22 cellular contexts compared by ENCODE assay signal in genomic region chr11:118087933-118088332, GRCh38. TPM values are rescaled to one million over a fixed set of nuclear protein-coding genes. Genes with fewer than 3 reads are reported as not detected.
"Had no signal": no experiment of that assay in that cellular context is flagged by ENCODE, and none has a peak within 500 bp of the region (broad histone marks: within the 10 kb centered on the region; RNA-seq: fewer than 3 reads in every experiment).

No MANE protein-coding gene starts in this region.

- H3K27me3 ChIP-seq: brain microvascular endothelial cell had no signal

- DNase-seq: activated CD4-positive, alpha-beta memory T cell treated with anti-CD3 and anti-CD28 coated beads for 36 hours; activated CD4-positive, alpha-beta T cell treated with anti-CD3 and anti-CD28 coated beads, Interleukin-2, amount 10 ng/mL, durations not matched to agents 7 days and 5 days; activated CD4-positive, CD25-positive, alpha-beta regulatory T cell; activated CD8-positive, alpha-beta memory T cell treated with anti-CD3 and anti-CD28 coated beads for 24 hours; activated effector memory CD4-positive, alpha-beta T cell treated with anti-CD3 and anti-CD28 coated beads, Interleukin-2, amount 50 U/mL, for 16 hours; activated naive CD4-positive, alpha-beta T cell treated with Interleukin-2 at 50 U/mL for 16 hours; activated T-cell treated with anti-CD3 and anti-CD28 coated beads, Interleukin-2, amount 50 U/mL, for 4 hours; NCI-H1092; NCI-H1417; NCI-H1694; NCI-H2029 treated with DMSO at 0.1 percent for 48 hours; NCI-H345; NCI-H510A; NCI-H526 treated with DMSO at 0.1 percent for 48 hours; NCI-H82; T-helper 2 cell had no signal

- H3K27ac ChIP-seq: brain microvascular endothelial cell, SK-N-MC, VCaP had no signal

- H3K4me3 ChIP-seq: SK-N-MC had no signal

- H3K36me3 ChIP-seq: brain microvascular endothelial cell had no signal

RNA-seq across cellular contexts. Expression of gene SMIM35, which starts 1.2 kb away (rescaled TPM):
- total RNA-seq: activated naive CD4-positive, alpha-beta T cell treated with anti-CD3 and anti-CD28 coated beads, Interleukin-2, amount 50 U/mL, for 72 hours; activated T-cell treated with anti-CD3 and anti-CD28 coated beads, Interleukin-2, amount 50 U/mL, for 4 hours; cardiac septum; RPMI7951 had no signal

RNA-seq across cellular contexts. Expression of gene TMPRSS4, which starts 11.1 kb away (rescaled TPM):
- total RNA-seq: activated CD4-positive, alpha-beta memory T cell treated with anti-CD3 and anti-CD28 coated beads for 36 hours; activated CD4-positive, alpha-beta T cell treated with anti-CD3 and anti-CD28 coated beads, Interleukin-2, amount 10 ng/mL, durations not matched to agents 7 days and 5 days; activated naive CD4-positive, alpha-beta T cell treated with anti-CD3 and anti-CD28 coated beads, Interleukin-2, amount 50 U/mL, for 72 hours; RPMI7951 had no signal
